ENCODE assay signal across 19 cellular contexts in the genomic region with DNA sequence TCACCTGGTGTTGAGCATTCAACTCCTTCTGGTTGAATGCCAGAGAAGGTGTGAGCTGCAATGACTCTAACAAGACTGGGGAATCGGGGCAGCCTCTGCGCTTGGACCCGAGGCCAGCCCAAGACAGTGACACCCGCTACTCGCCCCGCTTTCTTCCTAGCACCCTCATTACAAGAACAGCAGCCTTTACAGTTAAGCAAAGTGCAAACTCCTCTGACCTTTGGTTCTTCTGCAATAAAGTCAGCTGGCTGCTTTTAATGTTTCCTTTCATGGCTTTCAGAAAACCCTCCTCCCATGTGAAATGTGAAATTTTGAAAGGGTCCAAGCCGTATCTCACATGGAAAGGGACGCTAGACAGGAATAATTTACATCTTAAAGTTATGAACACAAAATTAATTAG.
"Had no signal": no experiment of that assay in that cellular context is flagged by ENCODE, and none has a peak within 500 bp of the region (broad histone marks: within the 10 kb centered on the region; RNA-seq: fewer than 3 reads in every experiment).

No MANE protein-coding gene starts in this region.

- H3K4me2 ChIP-seq: SK-N-SH had no signal

- H3K9ac ChIP-seq: SK-N-SH had no signal

- H3K9me3 ChIP-seq: MG63 had no signal

- ATAC-seq: Panc1, PC-3 had no signal

- H3K27me3 ChIP-seq: MG63 had no signal

- DNase-seq: IMR-90, Karpas-422, KG1, MG63, NCI-H1092, NCI-H1436, NCI-H187, NCI-H2029, NCI-H2107, NCI-H2227 treated with DMSO at 0.1 percent for 48 hours, NCI-H524, NCI-H526 treated with DMSO at 0.1 percent for 48 hours, NCI-H774, PC-3, SHP77, SK-N-SH, SW 1271 had no signal

- H3K4me3 ChIP-seq: MG63 had no signal

- H3K36me3 ChIP-seq: MG63 had no signal

- H3K27ac ChIP-seq: RWPE1 had no signal
